In the genomic region with DNA sequence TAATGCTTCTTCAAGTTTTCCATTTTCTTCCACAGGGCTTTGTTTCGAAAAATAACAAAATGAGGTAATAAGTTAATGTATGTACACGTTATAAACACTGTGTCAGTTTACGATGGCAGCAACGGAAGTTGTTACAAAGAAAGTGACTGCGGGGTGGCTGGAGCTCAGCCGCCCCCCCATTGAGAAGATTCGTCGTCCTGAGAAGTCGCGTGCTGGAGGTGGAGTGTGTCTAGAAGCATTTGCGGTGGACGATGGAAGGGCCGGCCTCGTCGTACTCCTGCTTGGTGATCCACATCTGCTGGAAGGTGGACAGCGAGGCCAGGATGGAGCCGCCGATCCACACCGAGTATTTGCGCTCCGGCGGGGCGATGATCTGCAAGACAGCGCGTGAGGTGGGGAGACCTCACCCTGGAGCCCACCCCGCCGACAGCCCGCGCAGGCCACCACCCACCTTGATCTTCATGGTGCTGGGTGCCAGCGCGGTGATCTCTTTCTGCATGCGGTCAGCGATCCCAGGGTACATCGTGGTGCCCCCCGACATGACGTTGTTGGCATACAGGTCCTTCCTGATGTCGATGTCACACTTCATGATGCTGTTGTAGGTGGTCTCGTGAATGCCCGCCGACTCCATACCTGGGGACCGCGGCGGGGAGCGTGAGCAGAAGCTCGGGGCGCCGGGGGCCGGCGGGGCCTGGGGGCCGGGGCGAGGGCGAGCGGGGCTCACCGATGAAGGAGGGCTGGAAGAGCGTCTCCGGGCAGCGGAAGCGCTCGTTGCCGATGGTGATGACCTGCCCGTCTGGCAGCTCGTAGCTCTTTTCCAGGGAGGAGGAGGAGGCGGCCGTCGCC, we compare ENCODE assay signal across 11 cellular contexts. TPM values are rescaled to one million over a fixed set of nuclear protein-coding genes. Genes with fewer than 3 reads are reported as not detected.
A peak's percentile ranks its signal among the peaks of the same experiment; 100 is the strongest.
DNase-seq lines count a peak whose midpoint lies in the region; ATAC-seq and TF ChIP-seq lines count a peak whose summit lies in the region.
"Had no signal": no experiment of that assay in that cellular context is flagged by ENCODE, and none has a peak within 500 bp of the region (broad histone marks: within the 10 kb centered on the region; RNA-seq: fewer than 3 reads in every experiment).

No MANE protein-coding gene starts in this region.

- H3F3A ChIP-seq in neural progenitor cell (ENCODE audit: low read depth), result peaks cover 7% of the 10 kb centered on the region

- peaks cover 0 to 4% (median 0%) of the 10 kb centered on the region in 3 donors for H3K36me3 Mint-ChIP-seq in CD8-positive, alpha-beta memory T cell
- H3K36me3 Mint-ChIP-seq in endodermal cell (ENCODE audit: low read depth) (no peaks in the 10 kb centered on the region), neural progenitor cell (no peaks in the 10 kb centered on the region)

- no peaks in the 10 kb centered on the region for H3K36me3 ChIP-seq in CD8-positive, alpha-beta memory T cell (ENCODE audit: insufficient read depth, low read length)
- H3K36me3 ChIP-seq in endodermal cell (ENCODE audit: control insufficient read depth, insufficient read depth, low read length), result no peaks in the 10 kb centered on the region
- no peaks in the 10 kb centered on the region for H3K36me3 ChIP-seq in neural progenitor cell
- H3K36me3 ChIP-seq in right lobe of liver, result no peaks in the 10 kb centered on the region

- peak overlapping the region in 1 of 8 donors; percentile 12 for H3K27ac Mint-ChIP-seq in CD8-positive, alpha-beta memory T cell
- no peak overlapping the region for H3K27ac Mint-ChIP-seq in endodermal cell
- H3K27ac Mint-ChIP-seq in neural progenitor cell, result no peak overlapping the region

- H3K4me3 ChIP-seq in CD8-positive, alpha-beta memory T cell (ENCODE audit: low read length), result peak overlapping the region; percentile 0
- peak overlapping the region; percentile 1; the same call in 1 of the 2 replicates for H3K4me3 ChIP-seq in Jurkat, Clone E6-1 (ENCODE audit: low read length)
- no peak overlapping the region for H3K4me3 ChIP-seq in endodermal cell (ENCODE audit: low read length)
- no peak overlapping the region for H3K4me3 ChIP-seq in neural progenitor cell
- no peak overlapping the region for H3K4me3 ChIP-seq in right lobe of liver

- TF ChIP-seq POLR2A in right lobe of liver (IDR thresholded peaks at IDR 0.05), result no peak

- H3K9me3 Mint-ChIP-seq in CD8-positive, alpha-beta memory T cell, result peaks cover 0 to 6% (median 0%) of the 10 kb centered on the region in 5 donors
- H3K9me3 Mint-ChIP-seq in endodermal cell (peaks cover 2% of the 10 kb centered on the region), neural progenitor cell (peaks cover 6% of the 10 kb centered on the region)

- no peak for DNase-seq in CD8-positive, alpha-beta memory T cell
- DNase-seq in Jurkat, Clone E6-1 (ENCODE audit: low read depth, low spot score), result no peak
- DNase-seq in endodermal cell (peak; percentile 50), neural progenitor cell (ENCODE audit: low spot score) (no peak), right lobe of liver (no peak), AG08395 (ENCODE audit: low spot score) (no peak)
- no peak for DNase-seq in central memory CD4-positive, alpha-beta T cell
- DNase-seq: NCI-H187, T1000 had no signal

- no peak for TF ChIP-seq CTCF in endodermal cell (conservative IDR thresholded peaks at IDR 0.05)
- TF ChIP-seq CTCF in neural progenitor cell (IDR thresholded peaks at IDR 0.05), result no peak
- no peak for TF ChIP-seq CTCF in right lobe of liver (IDR thresholded peaks at IDR 0.05)

- POLR2A ChIA-PET in CD8-positive, alpha-beta memory T cell (lab: Charles Lee), result no interaction called here

- no peak overlapping the region for H2AFZ ChIP-seq in neural progenitor cell (replicated peaks)

- ATAC-seq in GM18517 (IDR thresholded peaks at IDR 0.05; ENCODE audit: unreplicated experiment) (no peak), right lobe of liver (no peak)

- peaks cover 15 to 34% (median 19%) of the 10 kb centered on the region in 3 donors for H3K4me1 Mint-ChIP-seq in CD8-positive, alpha-beta memory T cell
- H3K4me1 Mint-ChIP-seq in endodermal cell (peaks cover 4% of the 10 kb centered on the region), neural progenitor cell (peaks cover 14% of the 10 kb centered on the region)

- H3K27me3 ChIP-seq in CD8-positive, alpha-beta memory T cell (ENCODE audit: insufficient read depth, low read length, poor library complexity, severe bottlenecking), result peaks cover 50% of the 10 kb centered on the region
- H3K27me3 ChIP-seq in endodermal cell (ENCODE audit: control insufficient read depth, insufficient read depth, low read length, poor library complexity, severe bottlenecking), result peaks cover 54% of the 10 kb centered on the region
- H3K27me3 ChIP-seq in neural progenitor cell, result peaks cover 68% of the 10 kb centered on the region
- peaks cover 0 to 26% of the 10 kb centered on the region in 2 donors for H3K27me3 ChIP-seq in right lobe of liver

- 78 to 81% methylated on average over 37 to 65 of the region's 65 CpGs for WGBS in endodermal cell (ENCODE audit: insufficient coverage in 1 of 2, insufficient read length in 1 of 2), 2 experiments
- 3% methylated on average over 29 of the region's 65 CpGs for whole genome bisulfite sequencing in right lobe of liver (ENCODE audit: insufficient coverage, low coverage, low lambda C conversion rate, missing lambda C conversion rate)

- H3K4me1 ChIP-seq in CD8-positive, alpha-beta memory T cell (ENCODE audit: insufficient read depth, low read length), result peaks cover 13% of the 10 kb centered on the region
- H3K4me1 ChIP-seq in endodermal cell (ENCODE audit: control insufficient read depth, insufficient read depth, low read length) (no peaks in the 10 kb centered on the region), neural progenitor cell (peaks cover 3% of the 10 kb centered on the region), right lobe of liver (peaks cover 0 to 9% (median 0%) of the 10 kb centered on the region in 4 donors)

- peaks cover 27% of the 10 kb centered on the region for H4K20me1 ChIP-seq in neural progenitor cell (ENCODE audit: low read depth)

- intact Hi-C loops in right lobe of liver (cut with DNase I), result no loop called here

- no peak overlapping the region for H3K4me2 ChIP-seq in neural progenitor cell

- CTCF ChIA-PET in CD8-positive, alpha-beta memory T cell (lab: Charles Lee), result interaction anchor here (1.5 kb wide), 1 partner anchor 173 kb away, joined by 3 read pairs; no protein-coding TSS in a partner anchor

- H3K27ac ChIP-seq in CD8-positive, alpha-beta memory T cell (ENCODE audit: low read depth, low read length), result no peak overlapping the region
- H3K27ac ChIP-seq in endodermal cell (ENCODE audit: low read depth, low read length) (no peak overlapping the region), neural progenitor cell (no peak overlapping the region), right lobe of liver (no peak overlapping the region)

- no peaks in the 10 kb centered on the region for H3K79me2 ChIP-seq in neural progenitor cell (ENCODE audit: low read depth)

- peaks cover 66 to 71% of the 10 kb centered on the region in 2 donors for H3K27me3 Mint-ChIP-seq in CD8-positive, alpha-beta memory T cell
- H3K27me3 Mint-ChIP-seq in endodermal cell (ENCODE audit: insufficient read depth), result peaks cover 63% of the 10 kb centered on the region
- peaks cover 49% of the 10 kb centered on the region for H3K27me3 Mint-ChIP-seq in neural progenitor cell (ENCODE audit: insufficient read depth, low read depth)

- H3K4me3 Mint-ChIP-seq in CD8-positive, alpha-beta memory T cell, result peak overlapping the region; percentile 65 to 86 (median 84)
- H3K4me3 Mint-ChIP-seq in endodermal cell (no peak overlapping the region), neural progenitor cell (peak overlapping the region; percentile 79)

- H3K9ac ChIP-seq in endodermal cell (ENCODE audit: extremely low read depth, low read length, poor library complexity, severe bottlenecking) (no peak overlapping the region), neural progenitor cell (no peak overlapping the region)

- H3K9me3 ChIP-seq in CD8-positive, alpha-beta memory T cell (ENCODE audit: low read length), result no peaks in the 10 kb centered on the region
- H3K9me3 ChIP-seq in endodermal cell (ENCODE audit: control insufficient read depth, low read length), result no peaks in the 10 kb centered on the region
- no peaks in the 10 kb centered on the region for H3K9me3 ChIP-seq in neural progenitor cell (ENCODE audit: low read depth)
- H3K9me3 ChIP-seq in right lobe of liver, result no peaks in the 10 kb centered on the region

RNA-seq across cellular contexts. Expression of gene ACTA1, which starts 2.4 kb away (rescaled TPM):
- not detected for total RNA-seq in CD8-positive, alpha-beta memory T cell
- not detected for polyA plus RNA-seq in CD8-positive, alpha-beta memory T cell
- 6.9 TPM for polyA plus RNA-seq in Jurkat, Clone E6-1 (2012; ENCODE audit: insufficient read depth, insufficient read length)
- 10 to 100 TPM in 1 of 2 donors, 1 to 10 TPM in 1; 8.2 to 17.3 TPM for total RNA-seq in endodermal cell
- polyA plus RNA-seq in endodermal cell (2013, experiment 1 of 2), result 19.8 TPM
- polyA plus RNA-seq in endodermal cell (2013, experiment 2 of 2), result 19.5 TPM
- total RNA-seq in neural progenitor cell (ENCODE audit: low replicate concordance), result 1.2 and 2.6 TPM in 2 replicates
- total RNA-seq in right lobe of liver, result 10 to 100 TPM in 1 of 6 experiments, 1 to 10 TPM in 4, not detected in 1; 1.1 to 14.2 (median 1.3) TPM
- total RNA-seq: pulmonary artery endothelial cell had no signal

Comparison
In these comparisons a context has a peak if more than half of its experiments do, and no peak if none do; other contexts are left out.
1. H3K4me3 ChIP-seq: peak in CD8-positive, alpha-beta memory T cell (single experiment) and Jurkat, Clone E6-1 (single experiment); none in endodermal cell (single experiment), neural progenitor cell (single experiment) and right lobe of liver (0 of 3).